ENCODE assay signal across 16 cellular contexts in genomic region chr5:16952968-16953671, GRCh38. TPM values are rescaled to one million over a fixed set of nuclear protein-coding genes. Genes with fewer than 3 reads are reported as not detected.
DNase-seq lines count a peak whose midpoint lies in the region; ATAC-seq and TF ChIP-seq lines count a peak whose summit lies in the region.
"Had no signal": no experiment of that assay in that cellular context is flagged by ENCODE, and none has a peak within 500 bp of the region (broad histone marks: within the 10 kb centered on the region; RNA-seq: fewer than 3 reads in every experiment).

No MANE protein-coding gene starts in this region.

- no peak overlapping the region for H3K56ac ChIP-seq in IMR-90 (ENCODE audit: extremely low read depth, insufficient read depth, low read length)

- H3K79me1 ChIP-seq in IMR-90 (ENCODE audit: low read depth in 1 of 2, low read length in 2 of 2) = peaks cover 3 to 4% of the 10 kb centered on the region in 2 experiments; a peak in 1 of 4 replicates

- dilution Hi-C loops in IMR-90 (cut with HindIII; ENCODE audit: low sequenced_read_pairs, unreplicated experiment) = no loop called here

- H3K23ac ChIP-seq in IMR-90 (ENCODE audit: low read depth, low read length) = no peak overlapping the region

- H2BK120ac ChIP-seq in IMR-90 (ENCODE audit: low read depth, low read length) = peak overlapping the region; percentile 45

- in situ Hi-C loops in IMR-90 (cut with MboI; ENCODE audit: low sequenced_read_pairs) = no loop called here
- in situ Hi-C loops in GM23248 (cut with MboI) = no loop called here

- intact Hi-C loops in IMR-90 (cut with micrococcal nuclease) = no loop called here

- H3K9me3 ChIP-seq in IMR-90 (ENCODE audit: control insufficient read depth, insufficient read depth, low read length) = no peaks in the 10 kb centered on the region
- no peaks in the 10 kb centered on the region for H3K9me3 ChIP-seq in Karpas-422 (ENCODE audit: low read length)
- no peaks in the 10 kb centered on the region for H3K9me3 ChIP-seq in GM23248 (ENCODE audit: low read depth)

- H3K36me3 ChIP-seq in IMR-90 (ENCODE audit: control insufficient read depth, insufficient read depth, low read length) (no peaks in the 10 kb centered on the region), Karpas-422 (ENCODE audit: insufficient read depth, low read length) (no peaks in the 10 kb centered on the region), GM23248 (ENCODE audit: low read depth) (no peaks in the 10 kb centered on the region)

- no peaks in the 10 kb centered on the region for H3K27me3 ChIP-seq in IMR-90 (ENCODE audit: control insufficient read depth, insufficient read depth, low read length)
- no peaks in the 10 kb centered on the region for H3K27me3 ChIP-seq in Karpas-422 (ENCODE audit: low read length)
- H3K27me3 ChIP-seq in GM23248 (replicated peaks; ENCODE audit: insufficient read depth) = no peaks in the 10 kb centered on the region

- H3K79me2 ChIP-seq in Karpas-422 (ENCODE audit: low read length) (no peaks in the 10 kb centered on the region), GM23248 (ENCODE audit: insufficient read depth) (no peaks in the 10 kb centered on the region)

- H2BK15ac ChIP-seq in IMR-90 (ENCODE audit: low read depth, low read length) = peak overlapping the region; percentile 78; the same call in 2 of the 3 replicates

- H3K27ac ChIP-seq in IMR-90 (ENCODE audit: insufficient read depth, low read length) (no peak overlapping the region), Karpas-422 (ENCODE audit: low read length) (no peak overlapping the region), GM23248 (no peak overlapping the region)

- H3K9me2 ChIP-seq in Karpas-422 (replicated peaks; ENCODE audit: insufficient read depth, low read length) (no peaks in the 10 kb centered on the region), GM23248 (ENCODE audit: insufficient read depth) (no peaks in the 10 kb centered on the region)

- no peak for TF ChIP-seq CTCF in IMR-90 (conservative IDR thresholded peaks at IDR 0.05; ENCODE audit: low read depth, low read length)

- H2AFZ ChIP-seq in IMR-90 (replicated peaks; ENCODE audit: low read length, poor library complexity) (peak overlapping the region; percentile 53), Karpas-422 (ENCODE audit: low read length) (no peak overlapping the region), GM23248 (no peak overlapping the region)

- H3K4me1 ChIP-seq in IMR-90 (ENCODE audit: control insufficient read depth, insufficient read depth, low read length) (peaks cover 3% of the 10 kb centered on the region; the same call in 1 of the 2 replicates), Karpas-422 (ENCODE audit: low read length) (no peaks in the 10 kb centered on the region), GM23248 (ENCODE audit: insufficient read depth) (peaks cover 5% of the 10 kb centered on the region)

- TF ChIP-seq POLR2A in IMR-90 (IDR thresholded peaks at IDR 0.05; ENCODE audit: low read depth, low read length) = no peak

- H2AK5ac ChIP-seq in IMR-90 (ENCODE audit: low read depth, low read length) = no peak overlapping the region

- no peak overlapping the region for H2BK5ac ChIP-seq in IMR-90 (ENCODE audit: low read depth, low read length, poor library complexity, severe bottlenecking)

- H3K18ac ChIP-seq in IMR-90 (ENCODE audit: low read depth, low read length) = no peak overlapping the region

- no peaks in the 10 kb centered on the region for H4K20me1 ChIP-seq in IMR-90 (ENCODE audit: insufficient read depth, low read length)
- H4K20me1 ChIP-seq in Karpas-422 (ENCODE audit: insufficient read depth, low read depth, low read length) = no peaks in the 10 kb centered on the region
- no peaks in the 10 kb centered on the region for H4K20me1 ChIP-seq in GM23248 (ENCODE audit: insufficient read depth)

- BruUV-seq in IMR-90 (replicated peaks; lab: Mats Ljungman, UMichigan) = no TSS peak

- POLR2A ChIA-PET in IMR-90 (lab: Charles Lee; ENCODE audit: unreplicated experiment) = interaction anchor here (0.6 kb wide), 1 partner anchor 236 kb away, joined by 3 read pairs; no protein-coding TSS in a partner anchor

- H3K4me3 ChIP-seq in IMR-90 (ENCODE audit: insufficient read depth, low read depth, low read length) (no peak overlapping the region), Karpas-422 (ENCODE audit: low read length) (no peak overlapping the region), GM23248 (no peak overlapping the region)
- H3K4me3 ChIP-seq: GM12878 had no signal

- no peak overlapping the region for H2AK9ac ChIP-seq in IMR-90 (replicated peaks; ENCODE audit: low read depth, low read length, poor library complexity)

- no peak overlapping the region for H4K8ac ChIP-seq in IMR-90 (ENCODE audit: low read depth in 2 of 2, low read length in 2 of 2)

- 100% methylated on average over 2 of the region's 6 CpGs; no CpG with 5 or more reads in 1 of the 2 experiments for WGBS in IMR-90 (ENCODE audit: extremely low coverage in 2 of 2, insufficient read length in 1 of 2), 2 experiments
- 85 to 87% methylated on average over 5 to 6 of the region's 6 CpGs for WGBS in GM23248 (ENCODE audit: low coverage in 1 of 2, low lambda C conversion rate in 2 of 2, missing lambda C conversion rate in 2 of 2), 2 experiments

- no peak overlapping the region for H4K91ac ChIP-seq in IMR-90 (ENCODE audit: insufficient read depth, low read depth, low read length)

- peaks cover 10% of the 10 kb centered on the region for H3F3A ChIP-seq in GM23248 (ENCODE audit: insufficient read depth)

- H3K4ac ChIP-seq in IMR-90 (ENCODE audit: low read depth, low read length) = 0 out of 2 replicates have a peak overlapping the region, but pooled peaks have one; percentile 26

- no peak overlapping the region for H4K5ac ChIP-seq in IMR-90 (ENCODE audit: low read depth, low read length)

- TF ChIP-seq RAD21 in IMR-90 (IDR thresholded peaks at IDR 0.05; ENCODE audit: low read length) = no peak

- H2BK20ac ChIP-seq in IMR-90 (ENCODE audit: low read depth, low read length) = peak overlapping the region; percentile 36; the same call in 1 of the 2 replicates

- DNase-seq in IMR-90 (no peak), astrocyte of the hippocampus (ENCODE audit: low read depth, low spot score) (peak; percentile 42), kidney tubule cell (ENCODE audit: low spot score) (peak; percentile 84), Karpas-422 (no peak), GM23248 (no peak)
- no peak for DNase-seq in stimulated activated naive CD4-positive, alpha-beta T cell treated with Interleukin-2 at 50 U/mL for 16 hours (lab: John Stamatoyannopoulos, UW)
- no peak for DNase-seq in stimulated activated CD4-positive, alpha-beta T cell treated with anti-CD3 and anti-CD28 coated beads, Interleukin-4, amount 100 ng/mL, for 4 hours
- DNase-seq: CD4-positive, alpha-beta T cell; DMS79 treated with DMSO at 0.1 percent for 48 hours; KBM-7; NCI-H1048; NCI-H524; Right ventricle myocardium superior had no signal

- CTCF ChIA-PET in IMR-90 (lab: Yijun Ruan, JAX) = no interaction called here

- H3K4me2 ChIP-seq in IMR-90 (ENCODE audit: low read depth, low read length) = no peak overlapping the region
- H3K4me2 ChIP-seq in Karpas-422 (ENCODE audit: low read depth, low read length, poor library complexity, severe bottlenecking) = no peak overlapping the region
- H3K4me2 ChIP-seq in GM23248 (ENCODE audit: unreplicated experiment) = no peak overlapping the region

- no peak overlapping the region for H3K9ac ChIP-seq in IMR-90 (ENCODE audit: low read depth, low read length)
- no peak overlapping the region for H3K9ac ChIP-seq in Karpas-422 (ENCODE audit: low read length)
- no peak overlapping the region for H3K9ac ChIP-seq in GM23248

- ATAC-seq in IMR-90 (ENCODE audit: low read depth) = no peak
- ATAC-seq: GM12878, Panc1 had no signal

- H3K9me1 ChIP-seq in IMR-90 (ENCODE audit: insufficient read depth, low read length) = no peaks in the 10 kb centered on the region

- 0 out of 2 replicates have a peak overlapping the region, but pooled peaks have one; percentile 20 for H3K14ac ChIP-seq in IMR-90 (replicated peaks; ENCODE audit: low read depth, low read length)

TF ChIP-seq in IMR-90, 13 proteins besides CTCF, POLR2A, EP300 and RAD21 (continues in another document):
- no peak for TF ChIP-seq BHLHE40 (IDR thresholded peaks at IDR 0.05; ENCODE audit: low read depth, low read length)
- no peak for TF ChIP-seq MAZ (IDR thresholded peaks at IDR 0.05; ENCODE audit: borderline replicate concordance, low read depth, low read length)
- no peak for TF ChIP-seq CEBPB (IDR thresholded peaks at IDR 0.05; ENCODE audit: low read depth, low read length)
- TF ChIP-seq FOS (IDR thresholded peaks at IDR 0.05; ENCODE audit: low read depth, low read length) = no peak
- no peak for TF ChIP-seq SMC3 (IDR thresholded peaks at IDR 0.05; ENCODE audit: low read depth, low read length)
- TF ChIP-seq NFE2L2 (IDR thresholded peaks at IDR 0.05; ENCODE audit: low read depth, low read length) = no peak
- TF ChIP-seq RFX5 (IDR thresholded peaks at IDR 0.05; ENCODE audit: low read depth, low read length) = no peak
- no peak for TF ChIP-seq ELK1 (IDR thresholded peaks at IDR 0.05; ENCODE audit: borderline replicate concordance, low read depth, low read length)
- TF ChIP-seq CHD1 (IDR thresholded peaks at IDR 0.05; ENCODE audit: low read depth, low read length) = no peak
- TF ChIP-seq RCOR1 (IDR thresholded peaks at IDR 0.05; ENCODE audit: insufficient replicate concordance, low read length) = no peak
- TF ChIP-seq MAFK (IDR thresholded peaks at IDR 0.05; ENCODE audit: low read depth, low read length) = no peak
- TF ChIP-seq MXI1 (IDR thresholded peaks at IDR 0.05; ENCODE audit: borderline replicate concordance, low read depth, low read length) = no peak

RNA-seq across cellular contexts. Expression of gene MYO10, which starts 17.0 kb away (rescaled TPM):
- total RNA-seq in IMR-90 (2012; rRNA removed) = 93.0 and 115 TPM in 2 replicates
- polyA plus RNA-seq in IMR-90 (2012; rRNA removed) (39.9 and 41.9 TPM in 2 replicates), GM23248 (2016; fragmentation: Nextera tagmentation; extraction: Ambion mirVana) (42.2 and 47.0 TPM in 2 replicates)
- polyA plus RNA-seq in IMR-90 (2012; cell fraction: cytosol; rRNA removed) = 30.6 and 53.6 TPM in 2 replicates
- polyA plus RNA-seq in IMR-90 (2012; cell fraction: nucleus; rRNA removed; ENCODE audit: low replicate concordance) = 35.4 and 54.4 TPM in 2 replicates
- not detected in 2 replicates for total RNA-seq in Karpas-422 (2014; rRNA removed; shearing (Covaris generic); ENCODE audit: low replicate concordance)
- 43.2 and 49.1 TPM in 2 replicates for total RNA-seq in GM23248 (2014; rRNA removed; shearing (Covaris generic))
- total RNA-seq: B cell; CD4-positive, alpha-beta T cell had no signal

Comparison
In these comparisons a context has a peak if more than half of its experiments do, and no peak if none do; other contexts are left out.
1. DNase-seq: peak in astrocyte of the hippocampus (single experiment) and kidney tubule cell (single experiment); none in IMR-90 (single experiment), Karpas-422 (single experiment), stimulated activated naive CD4-positive, alpha-beta T cell treated with Interleukin-2 at 50 U/mL for 16 hours (single experiment), GM23248 (single experiment) and stimulated activated CD4-positive, alpha-beta T cell treated with anti-CD3 and anti-CD28 coated beads, Interleukin-4, amount 100 ng/mL, for 4 hours (0 of 2).
2. RNA of gene MYO10, which starts 17.0 kb away (total RNA-seq): 93.0 to 115 TPM in IMR-90 and 43.2 to 49.1 TPM in GM23248; not detected in Karpas-422; every median in the first group is over 10 times any median in the second.